ENCODE assay signal across 3 cellular contexts in the genomic region with DNA sequence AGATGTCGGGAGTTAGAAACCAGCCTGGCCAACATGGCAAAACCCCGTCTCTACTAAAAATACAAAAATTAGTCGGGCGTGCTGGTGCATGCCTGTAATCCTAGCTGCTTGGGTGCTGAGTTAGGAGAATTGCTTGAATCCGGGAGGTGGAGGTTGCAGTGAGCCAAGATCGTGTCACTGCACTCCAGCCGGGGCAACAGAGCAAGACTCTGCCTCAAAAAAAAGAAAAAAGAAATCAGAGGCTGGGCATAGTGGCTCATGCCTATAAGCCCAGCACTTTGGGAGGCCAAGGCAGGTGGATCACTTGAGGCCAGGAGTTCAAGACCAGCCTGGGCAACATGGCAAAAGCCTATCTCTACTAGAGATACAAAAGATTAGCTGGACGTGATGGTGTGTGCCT.
TF ChIP-seq lines count a peak whose summit lies in the region.

No MANE protein-coding gene starts in this region.

TF ChIP-seq in HEK293, 187 proteins besides CTCF, POLR2A, EP300 and RAD21:
- peak; percentile 71; the same call in 1 of the 2 replicates for TF ChIP-seq ZNF121 (tag by site-specific recombination; IDR thresholded peaks at IDR 0.05)

TF ChIP-seq in K562, 482 proteins besides CTCF, POLR2A, EP300 and RAD21:
- TF ChIP-seq C11orf30 (IDR thresholded peaks at IDR 0.05; ENCODE audit: low read depth) (peak; percentile 17; the same call in 1 of the 2 replicates), ZNF121 (CRISPR knock-in tag; conservative IDR thresholded peaks at IDR 0.05) (0 out of 2 replicates have a peak, but pooled peaks have one; percentile 23), ZNF316 (IDR thresholded peaks at IDR 0.05) (peak; percentile 45; the same call in 1 of the 2 replicates)

TF ChIP-seq in HepG2, 621 proteins besides CTCF, POLR2A, EP300 and RAD21:
- TF ChIP-seq ZNF121 (CRISPR knock-in tag; IDR thresholded peaks at IDR 0.05): peak; percentile 66; the same call in 1 of the 2 replicates
